ENCODE assay signal across 2 cellular contexts in the genomic region with DNA sequence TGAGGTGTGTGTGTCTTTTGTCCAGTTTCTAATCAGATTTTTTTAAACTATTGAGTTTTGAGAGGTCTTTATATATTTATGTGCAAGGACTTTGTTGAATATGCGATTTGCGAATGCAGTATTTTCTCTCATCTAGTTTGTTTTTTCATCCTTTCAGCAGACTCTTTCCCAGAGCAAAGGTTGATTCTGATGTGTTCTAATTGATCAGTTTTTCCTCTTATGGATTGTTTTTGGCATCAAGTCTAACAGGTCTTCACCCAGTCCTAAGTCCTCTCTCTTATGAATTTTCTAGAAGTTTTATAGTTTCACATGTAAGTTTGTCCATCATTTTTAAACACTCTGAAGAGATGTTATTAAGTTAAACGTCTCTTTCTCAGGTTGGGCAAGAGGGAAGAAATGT.
TF ChIP-seq lines count a peak whose summit lies in the region.

No MANE protein-coding gene starts in this region.

TF ChIP-seq in liver, 16 proteins besides CTCF, POLR2A, EP300 and RAD21:
- TF ChIP-seq, protein P1, sequence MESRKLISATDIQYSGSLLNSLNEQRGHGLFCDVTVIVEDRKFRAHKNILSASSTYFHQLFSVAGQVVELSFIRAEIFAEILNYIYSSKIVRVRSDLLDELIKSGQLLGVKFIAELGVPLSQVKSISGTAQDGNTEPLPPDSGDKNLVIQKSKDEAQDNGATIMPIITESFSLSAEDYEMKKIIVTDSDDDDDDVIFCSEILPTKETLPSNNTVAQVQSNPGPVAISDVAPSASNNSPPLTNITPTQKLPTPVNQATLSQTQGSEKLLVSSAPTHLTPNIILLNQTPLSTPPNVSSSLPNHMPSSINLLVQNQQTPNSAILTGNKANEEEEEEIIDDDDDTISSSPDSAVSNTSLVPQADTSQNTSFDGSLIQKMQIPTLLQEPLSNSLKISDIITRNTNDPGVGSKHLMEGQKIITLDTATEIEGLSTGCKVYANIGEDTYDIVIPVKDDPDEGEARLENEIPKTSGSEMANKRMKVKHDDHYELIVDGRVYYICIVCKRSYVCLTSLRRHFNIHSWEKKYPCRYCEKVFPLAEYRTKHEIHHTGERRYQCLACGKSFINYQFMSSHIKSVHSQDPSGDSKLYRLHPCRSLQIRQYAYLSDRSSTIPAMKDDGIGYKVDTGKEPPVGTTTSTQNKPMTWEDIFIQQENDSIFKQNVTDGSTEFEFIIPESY (IDR thresholded peaks at IDR 0.05): no peak
- TF ChIP-seq, protein P2, sequence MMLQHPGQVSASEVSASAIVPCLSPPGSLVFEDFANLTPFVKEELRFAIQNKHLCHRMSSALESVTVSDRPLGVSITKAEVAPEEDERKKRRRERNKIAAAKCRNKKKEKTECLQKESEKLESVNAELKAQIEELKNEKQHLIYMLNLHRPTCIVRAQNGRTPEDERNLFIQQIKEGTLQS (IDR thresholded peaks at IDR 0.05): no peak
- TF ChIP-seq NR2F2 (IDR thresholded peaks at IDR 0.05) (no peak), YY1 (IDR thresholded peaks at IDR 0.05) (no peak), FOXA1 (IDR thresholded peaks at IDR 0.05) (no peak), SP1 (IDR thresholded peaks at IDR 0.05) (no peak), FOXA2 (IDR thresholded peaks at IDR 0.05) (no peak), HNF4G (IDR thresholded peaks at IDR 0.05) (no peak), JUND (IDR thresholded peaks at IDR 0.05) (peak in 1 of 2 donors; percentile 21), EGR1 (IDR thresholded peaks at IDR 0.05; ENCODE audit: low read depth in 2 of 2) (no peak), TAF1 (conservative IDR thresholded peaks at IDR 0.05) (no peak), RXRA (IDR thresholded peaks at IDR 0.05) (no peak), HNF4A (conservative IDR thresholded peaks at IDR 0.05) (peak; percentile 50 to 82), GABPA (IDR thresholded peaks at IDR 0.05 in 1 of 2, conservative IDR thresholded peaks at IDR 0.05 in 1 of 2) (no peak)
- TF ChIP-seq, protein P3, sequence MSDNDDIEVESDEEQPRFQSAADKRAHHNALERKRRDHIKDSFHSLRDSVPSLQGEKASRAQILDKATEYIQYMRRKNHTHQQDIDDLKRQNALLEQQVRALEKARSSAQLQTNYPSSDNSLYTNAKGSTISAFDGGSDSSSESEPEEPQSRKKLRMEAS (IDR thresholded peaks at IDR 0.05): no peak
- TF ChIP-seq, protein P4, sequence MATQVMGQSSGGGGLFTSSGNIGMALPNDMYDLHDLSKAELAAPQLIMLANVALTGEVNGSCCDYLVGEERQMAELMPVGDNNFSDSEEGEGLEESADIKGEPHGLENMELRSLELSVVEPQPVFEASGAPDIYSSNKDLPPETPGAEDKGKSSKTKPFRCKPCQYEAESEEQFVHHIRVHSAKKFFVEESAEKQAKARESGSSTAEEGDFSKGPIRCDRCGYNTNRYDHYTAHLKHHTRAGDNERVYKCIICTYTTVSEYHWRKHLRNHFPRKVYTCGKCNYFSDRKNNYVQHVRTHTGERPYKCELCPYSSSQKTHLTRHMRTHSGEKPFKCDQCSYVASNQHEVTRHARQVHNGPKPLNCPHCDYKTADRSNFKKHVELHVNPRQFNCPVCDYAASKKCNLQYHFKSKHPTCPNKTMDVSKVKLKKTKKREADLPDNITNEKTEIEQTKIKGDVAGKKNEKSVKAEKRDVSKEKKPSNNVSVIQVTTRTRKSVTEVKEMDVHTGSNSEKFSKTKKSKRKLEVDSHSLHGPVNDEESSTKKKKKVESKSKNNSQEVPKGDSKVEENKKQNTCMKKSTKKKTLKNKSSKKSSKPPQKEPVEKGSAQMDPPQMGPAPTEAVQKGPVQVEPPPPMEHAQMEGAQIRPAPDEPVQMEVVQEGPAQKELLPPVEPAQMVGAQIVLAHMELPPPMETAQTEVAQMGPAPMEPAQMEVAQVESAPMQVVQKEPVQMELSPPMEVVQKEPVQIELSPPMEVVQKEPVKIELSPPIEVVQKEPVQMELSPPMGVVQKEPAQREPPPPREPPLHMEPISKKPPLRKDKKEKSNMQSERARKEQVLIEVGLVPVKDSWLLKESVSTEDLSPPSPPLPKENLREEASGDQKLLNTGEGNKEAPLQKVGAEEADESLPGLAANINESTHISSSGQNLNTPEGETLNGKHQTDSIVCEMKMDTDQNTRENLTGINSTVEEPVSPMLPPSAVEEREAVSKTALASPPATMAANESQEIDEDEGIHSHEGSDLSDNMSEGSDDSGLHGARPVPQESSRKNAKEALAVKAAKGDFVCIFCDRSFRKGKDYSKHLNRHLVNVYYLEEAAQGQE (IDR thresholded peaks at IDR 0.05): peak; percentile 42
TF ChIP-seq in liver: peak in this region for 3.

TF ChIP-seq in HepG2, 621 proteins besides CTCF, POLR2A, EP300 and RAD21:
- TF ChIP-seq, protein P5, sequence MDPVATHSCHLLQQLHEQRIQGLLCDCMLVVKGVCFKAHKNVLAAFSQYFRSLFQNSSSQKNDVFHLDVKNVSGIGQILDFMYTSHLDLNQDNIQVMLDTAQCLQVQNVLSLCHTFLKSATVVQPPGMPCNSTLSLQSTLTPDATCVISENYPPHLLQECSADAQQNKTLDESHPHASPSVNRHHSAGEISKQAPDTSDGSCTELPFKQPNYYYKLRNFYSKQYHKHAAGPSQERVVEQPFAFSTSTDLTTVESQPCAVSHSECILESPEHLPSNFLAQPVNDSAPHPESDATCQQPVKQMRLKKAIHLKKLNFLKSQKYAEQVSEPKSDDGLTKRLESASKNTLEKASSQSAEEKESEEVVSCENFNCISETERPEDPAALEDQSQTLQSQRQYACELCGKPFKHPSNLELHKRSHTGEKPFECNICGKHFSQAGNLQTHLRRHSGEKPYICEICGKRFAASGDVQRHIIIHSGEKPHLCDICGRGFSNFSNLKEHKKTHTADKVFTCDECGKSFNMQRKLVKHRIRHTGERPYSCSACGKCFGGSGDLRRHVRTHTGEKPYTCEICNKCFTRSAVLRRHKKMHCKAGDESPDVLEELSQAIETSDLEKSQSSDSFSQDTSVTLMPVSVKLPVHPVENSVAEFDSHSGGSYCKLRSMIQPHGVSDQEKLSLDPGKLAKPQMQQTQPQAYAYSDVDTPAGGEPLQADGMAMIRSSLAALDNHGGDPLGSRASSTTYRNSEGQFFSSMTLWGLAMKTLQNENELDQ (CRISPR knock-in tag; IDR thresholded peaks at IDR 0.05; ENCODE audit: borderline replicate concordance): no peak
- TF ChIP-seq TGIF2 (CRISPR knock-in tag; IDR thresholded peaks at IDR 0.05): no peak
- TF ChIP-seq EED (CRISPR knock-in tag; IDR thresholded peaks at IDR 0.05): no peak
- TF ChIP-seq ZBTB20 (CRISPR knock-in tag; IDR thresholded peaks at IDR 0.05; ENCODE audit: borderline replicate concordance, low read depth): no peak
- TF ChIP-seq RFXAP (CRISPR knock-in tag; IDR thresholded peaks at IDR 0.05; ENCODE audit: borderline replicate concordance): no peak
- no peak for TF ChIP-seq TBL1XR1 (IDR thresholded peaks at IDR 0.05; ENCODE audit: borderline replicate concordance, low read length, partially characterized antibody)
- no peak for TF ChIP-seq CBX2 (IDR thresholded peaks at IDR 0.05; ENCODE audit: low read depth, low read length)
- TF ChIP-seq CBX2 (CRISPR knock-in tag; IDR thresholded peaks at IDR 0.05; ENCODE audit: low read depth): no peak
- TF ChIP-seq, protein P6, sequence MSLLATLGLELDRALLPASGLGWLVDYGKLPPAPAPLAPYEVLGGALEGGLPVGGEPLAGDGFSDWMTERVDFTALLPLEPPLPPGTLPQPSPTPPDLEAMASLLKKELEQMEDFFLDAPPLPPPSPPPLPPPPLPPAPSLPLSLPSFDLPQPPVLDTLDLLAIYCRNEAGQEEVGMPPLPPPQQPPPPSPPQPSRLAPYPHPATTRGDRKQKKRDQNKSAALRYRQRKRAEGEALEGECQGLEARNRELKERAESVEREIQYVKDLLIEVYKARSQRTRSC (CRISPR knock-in tag; IDR thresholded peaks at IDR 0.05; ENCODE audit: low read depth): no peak
- TF ChIP-seq ZNF781 (CRISPR knock-in tag; IDR thresholded peaks at IDR 0.05; ENCODE audit: borderline replicate concordance, not compliant biosample characterization): no peak
- no peak for TF ChIP-seq NFYB (CRISPR knock-in tag; IDR thresholded peaks at IDR 0.05)
- no peak for TF ChIP-seq ZNF773 (CRISPR knock-in tag; IDR thresholded peaks at IDR 0.05; ENCODE audit: borderline replicate concordance)
- TF ChIP-seq, protein P7, sequence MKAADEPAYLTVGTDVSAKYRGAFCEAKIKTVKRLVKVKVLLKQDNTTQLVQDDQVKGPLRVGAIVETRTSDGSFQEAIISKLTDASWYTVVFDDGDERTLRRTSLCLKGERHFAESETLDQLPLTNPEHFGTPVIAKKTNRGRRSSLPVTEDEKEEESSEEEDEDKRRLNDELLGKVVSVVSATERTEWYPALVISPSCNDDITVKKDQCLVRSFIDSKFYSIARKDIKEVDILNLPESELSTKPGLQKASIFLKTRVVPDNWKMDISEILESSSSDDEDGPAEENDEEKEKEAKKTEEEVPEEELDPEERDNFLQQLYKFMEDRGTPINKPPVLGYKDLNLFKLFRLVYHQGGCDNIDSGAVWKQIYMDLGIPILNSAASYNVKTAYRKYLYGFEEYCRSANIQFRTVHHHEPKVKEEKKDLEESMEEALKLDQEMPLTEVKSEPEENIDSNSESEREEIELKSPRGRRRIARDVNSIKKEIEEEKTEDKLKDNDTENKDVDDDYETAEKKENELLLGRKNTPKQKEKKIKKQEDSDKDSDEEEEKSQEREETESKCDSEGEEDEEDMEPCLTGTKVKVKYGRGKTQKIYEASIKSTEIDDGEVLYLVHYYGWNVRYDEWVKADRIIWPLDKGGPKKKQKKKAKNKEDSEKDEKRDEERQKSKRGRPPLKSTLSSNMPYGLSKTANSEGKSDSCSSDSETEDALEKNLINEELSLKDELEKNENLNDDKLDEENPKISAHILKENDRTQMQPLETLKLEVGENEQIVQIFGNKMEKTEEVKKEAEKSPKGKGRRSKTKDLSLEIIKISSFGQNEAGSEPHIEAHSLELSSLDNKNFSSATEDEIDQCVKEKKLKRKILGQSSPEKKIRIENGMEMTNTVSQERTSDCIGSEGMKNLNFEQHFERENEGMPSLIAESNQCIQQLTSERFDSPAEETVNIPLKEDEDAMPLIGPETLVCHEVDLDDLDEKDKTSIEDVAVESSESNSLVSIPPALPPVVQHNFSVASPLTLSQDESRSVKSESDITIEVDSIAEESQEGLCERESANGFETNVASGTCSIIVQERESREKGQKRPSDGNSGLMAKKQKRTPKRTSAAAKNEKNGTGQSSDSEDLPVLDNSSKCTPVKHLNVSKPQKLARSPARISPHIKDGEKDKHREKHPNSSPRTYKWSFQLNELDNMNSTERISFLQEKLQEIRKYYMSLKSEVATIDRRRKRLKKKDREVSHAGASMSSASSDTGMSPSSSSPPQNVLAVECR (CRISPR knock-in tag; IDR thresholded peaks at IDR 0.05; ENCODE audit: borderline replicate concordance): no peak
- TF ChIP-seq ZSCAN9 (CRISPR knock-in tag; IDR thresholded peaks at IDR 0.05; ENCODE audit: borderline replicate concordance): no peak
- no peak for TF ChIP-seq ZMYM4 (CRISPR knock-in tag; IDR thresholded peaks at IDR 0.05)
- no peak for TF ChIP-seq CREB1 (IDR thresholded peaks at IDR 0.05)
- TF ChIP-seq CREB1 (CRISPR knock-in tag; IDR thresholded peaks at IDR 0.05): no peak
- no peak for TF ChIP-seq NR1H2 (CRISPR knock-in tag; IDR thresholded peaks at IDR 0.05; ENCODE audit: borderline replicate concordance, low read depth)
- no peak for TF ChIP-seq ZFP62 (CRISPR knock-in tag; IDR thresholded peaks at IDR 0.05)
- no peak for TF ChIP-seq ZSCAN29 (CRISPR knock-in tag; conservative IDR thresholded peaks at IDR 0.05)
TF ChIP-seq in HepG2: peak in this region for 0.
